In the genomic region with DNA sequence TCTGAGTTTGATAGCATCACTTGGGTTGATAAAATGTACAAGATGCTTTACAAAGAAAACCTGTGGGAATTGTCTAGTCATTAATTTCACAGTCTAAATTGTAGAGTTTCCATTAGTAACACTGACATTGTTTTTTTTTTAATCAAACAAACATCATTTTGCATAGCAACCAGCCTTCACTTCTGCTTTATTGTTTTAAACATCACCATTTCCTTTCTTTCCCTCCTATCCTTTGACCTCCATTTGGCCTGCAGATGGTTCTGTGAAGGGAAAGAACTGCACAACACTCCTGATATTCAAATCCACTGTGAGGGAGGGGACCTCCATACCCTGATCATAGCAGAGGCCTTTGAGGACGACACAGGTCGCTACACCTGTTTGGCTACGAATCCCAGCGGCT, we compare ENCODE assay signal across 15 cellular contexts.
"Had no signal": no experiment of that assay in that cellular context is flagged by ENCODE, and none has a peak within 500 bp of the region (broad histone marks: within the 10 kb centered on the region; RNA-seq: fewer than 3 reads in every experiment).

No MANE protein-coding gene starts in this region.

- DNase-seq: activated CD4-positive, alpha-beta T cell treated with anti-CD3 and anti-CD28 coated beads for 1 hour; activated CD4-positive, alpha-beta T cell treated with anti-CD3 and anti-CD28 coated beads, Interleukin-2, amount 50 U/mL, for 48 hours; activated naive CD4-positive, alpha-beta T cell treated with anti-CD3 and anti-CD28 coated beads, Interleukin-2, amount 10 ng/mL, durations not matched to agents 7 days and 5 days; activated T-cell treated with anti-CD3 and anti-CD28 coated beads, Interleukin-2, amount 50 U/mL, for 24 hours; hypothalamus; kidney; right lobe of liver; spleen; stimulated activated CD4-positive, alpha-beta T cell treated with anti-CD3 and anti-CD28 coated beads, Interleukin-1b, Interleukin-23, amount 100 ng/mL, for 48 hours; T-cell; T-helper 9 cell had no signal

- H3K27ac ChIP-seq: ascending aorta, right lobe of liver, spleen, thoracic aorta had no signal

- H3K4me3 Mint-ChIP-seq: activated naive CD4-positive, alpha-beta T cell treated with anti-CD3 and anti-CD28 coated beads, Interleukin-2, amount 10 ng/mL, durations not matched to agents 7 days and 5 days; activated T-cell treated with anti-CD3 and anti-CD28 coated beads, Interleukin-2, amount 50 U/mL, for 24 hours; neural crest cell; T-cell had no signal

- ATAC-seq: esophagus mucosa, right lobe of liver, T-cell had no signal

- H3K9me3 ChIP-seq: ascending aorta, right lobe of liver, spleen, thoracic aorta had no signal

- H3K27me3 ChIP-seq: ascending aorta, right lobe of liver, spleen had no signal

- H3K36me3 ChIP-seq: ascending aorta, right lobe of liver, spleen, thoracic aorta had no signal

- H3K4me1 ChIP-seq: spleen had no signal

- H3K4me1 Mint-ChIP-seq: activated naive CD4-positive, alpha-beta T cell treated with anti-CD3 and anti-CD28 coated beads, Interleukin-2, amount 10 ng/mL, durations not matched to agents 7 days and 5 days; T-cell had no signal

- H3K9me3 Mint-ChIP-seq: activated naive CD4-positive, alpha-beta T cell treated with anti-CD3 and anti-CD28 coated beads, Interleukin-2, amount 10 ng/mL, durations not matched to agents 7 days and 5 days; activated T-cell treated with anti-CD3 and anti-CD28 coated beads, Interleukin-2, amount 50 U/mL, for 24 hours; neural crest cell; T-cell had no signal

- H3K4me3 ChIP-seq: ascending aorta, right lobe of liver, spleen, thoracic aorta had no signal

- H3K27ac Mint-ChIP-seq: activated naive CD4-positive, alpha-beta T cell treated with anti-CD3 and anti-CD28 coated beads, Interleukin-2, amount 10 ng/mL, durations not matched to agents 7 days and 5 days; activated T-cell treated with anti-CD3 and anti-CD28 coated beads, Interleukin-2, amount 50 U/mL, for 24 hours; T-cell had no signal

- H3K36me3 Mint-ChIP-seq: activated naive CD4-positive, alpha-beta T cell treated with anti-CD3 and anti-CD28 coated beads, Interleukin-2, amount 10 ng/mL, durations not matched to agents 7 days and 5 days; T-cell had no signal
